ENCODE assay signal across 19 cellular contexts in the genomic region with DNA sequence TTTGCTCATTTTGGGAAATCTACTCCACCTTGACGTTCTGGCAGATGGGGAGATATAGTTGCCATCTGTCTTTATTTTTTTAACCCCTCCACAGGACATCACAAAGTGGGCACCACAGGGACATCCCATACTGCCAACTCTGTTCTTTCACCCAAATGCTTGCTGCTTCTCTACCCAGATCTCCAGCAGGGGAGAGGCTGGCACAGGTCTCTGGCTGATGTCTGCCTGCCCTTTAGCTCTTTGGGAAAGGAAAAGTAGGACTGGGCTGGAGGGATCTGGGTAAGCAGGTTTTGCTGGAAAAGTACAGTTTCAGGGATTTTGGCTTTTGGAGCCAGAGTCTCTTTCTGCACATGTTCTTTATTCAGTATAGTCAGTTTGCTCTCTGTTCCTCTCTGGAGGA.
A peak's percentile ranks its signal among the peaks of the same experiment; 100 is the strongest.
DNase-seq lines count a peak whose midpoint lies in the region; ATAC-seq, FAIRE-seq and TF ChIP-seq lines count a peak whose summit lies in the region.
"Had no signal": no experiment of that assay in that cellular context is flagged by ENCODE, and none has a peak within 500 bp of the region (broad histone marks: within the 10 kb centered on the region; RNA-seq: fewer than 3 reads in every experiment).

No MANE protein-coding gene starts in this region.

- H3K36me3 ChIP-seq in upper lobe of right lung = no peaks in the 10 kb centered on the region
- H3K36me3 ChIP-seq: MG63, Peyer's patch had no signal

- peaks cover 0 to 22% of the 10 kb centered on the region in 2 donors for H3K4me1 Mint-ChIP-seq in natural killer cell treated with Interleukin-12 subunit alpha and Interleukin-12 subunit beta and Interleukin-15 and Interleukin-18, amount 100 ng/mL, for 72 hours (ENCODE audit: low read depth in 2 of 2)
- H3K4me1 Mint-ChIP-seq: GM23338 had no signal

- H3K27me3 ChIP-seq in upper lobe of right lung = no peaks in the 10 kb centered on the region
- H3K27me3 ChIP-seq: BLaER1 treated with 17β-estradiol and CSF1 and Interleukin-3, amounts not matched to agents 10 nM and 100 nM; MG63; Peyer's patch had no signal

- H3K27me3 Mint-ChIP-seq in natural killer cell treated with Interleukin-12 subunit alpha and Interleukin-12 subunit beta and Interleukin-15 and Interleukin-18, amount 100 ng/mL, for 72 hours = no peaks in the 10 kb centered on the region

- peak; percentile 37 for FAIRE-seq in urothelium cell line (lab: Jason Lieb, UNC)
- FAIRE-seq: D721Med, G401.6 had no signal

- no peaks in the 10 kb centered on the region for H3K4me1 ChIP-seq in upper lobe of right lung
- H3K4me1 ChIP-seq: BLaER1 treated with 17β-estradiol and CSF1 and Interleukin-3, amounts not matched to agents 10 nM and 100 nM; Peyer's patch had no signal

- no peaks in the 10 kb centered on the region for H3K9me3 Mint-ChIP-seq in natural killer cell treated with Interleukin-12 subunit alpha and Interleukin-12 subunit beta and Interleukin-15 and Interleukin-18, amount 100 ng/mL, for 72 hours
- H3K9me3 Mint-ChIP-seq: GM23338 had no signal

- H3K4me3 Mint-ChIP-seq in natural killer cell treated with Interleukin-12 subunit alpha and Interleukin-12 subunit beta and Interleukin-15 and Interleukin-18, amount 100 ng/mL, for 72 hours = no peak overlapping the region
- H3K4me3 Mint-ChIP-seq: GM23338 had no signal

- peak overlapping the region; percentile 61 to 70 for H3K27ac Mint-ChIP-seq in natural killer cell treated with Interleukin-12 subunit alpha and Interleukin-12 subunit beta and Interleukin-15 and Interleukin-18, amount 100 ng/mL, for 72 hours
- H3K27ac Mint-ChIP-seq: GM23338 had no signal

- TF ChIP-seq CTCF in upper lobe of right lung (IDR thresholded peaks at IDR 0.05) = no peak

- DNase-seq in NCI-H1694 (lab: John Stamatoyannopoulos, UW) = peak; percentile 50
- DNase-seq in NCI-H524 treated with DMSO at 0.1 percent for 48 hours (lab: John Stamatoyannopoulos, UW) = peak; percentile 80
- DNase-seq in natural killer cell treated with Interleukin-12 subunit alpha and Interleukin-12 subunit beta and Interleukin-15 and Interleukin-18, amount 100 ng/mL, for 72 hours (ENCODE audit: low spot score) = no peak
- no peak for DNase-seq in urothelium cell line (ENCODE audit: low spot score)
- no peak for DNase-seq in upper lobe of right lung
- DNase-seq in mesenteric fat pad (ENCODE audit: low spot score) = no peak
- no peak for DNase-seq in activated CD4-positive, alpha-beta T cell treated with anti-CD3 and anti-CD28 coated beads for 4 hours
- DNase-seq: DND-41, Kasumi-1, MG63, NCI-H1092, NCI-H1436 treated with DMSO at 0.1 percent for 48 hours, NCI-H2081 treated with DMSO at 0.1 percent for 48 hours, NCI-H226, Peyer's patch had no signal

- no peak for ATAC-seq in natural killer cell treated with Interleukin-12 subunit alpha and Interleukin-12 subunit beta and Interleukin-15 and Interleukin-18, amount 100 ng/mL, for 72 hours
- no peak for ATAC-seq in upper lobe of right lung
- ATAC-seq: GM23338 had no signal

- peaks cover 22% of the 10 kb centered on the region for H3K36me3 Mint-ChIP-seq in natural killer cell treated with Interleukin-12 subunit alpha and Interleukin-12 subunit beta and Interleukin-15 and Interleukin-18, amount 100 ng/mL, for 72 hours

- H3K4me3 ChIP-seq in upper lobe of right lung = no peak overlapping the region
- H3K4me3 ChIP-seq: BLaER1 treated with 17β-estradiol and CSF1 and Interleukin-3, amounts not matched to agents 10 nM and 100 nM; GM23338; MG63; Peyer's patch had no signal

- no peaks in the 10 kb centered on the region for H3K9me3 ChIP-seq in upper lobe of right lung
- H3K9me3 ChIP-seq: BLaER1 treated with 17β-estradiol and CSF1 and Interleukin-3, amounts not matched to agents 10 nM and 100 nM; MG63; Peyer's patch had no signal

- intact Hi-C loops in upper lobe of right lung (cut with DNase I) = no loop called here

- no peak overlapping the region for H3K27ac ChIP-seq in upper lobe of right lung
- H3K27ac ChIP-seq: BLaER1 treated with 17β-estradiol and CSF1 and Interleukin-3, amounts not matched to agents 10 nM and 100 nM; Peyer's patch had no signal

Comparison
In these comparisons a context has a peak if more than half of its experiments do, and no peak if none do; other contexts are left out.
1. DNase-seq: peak in NCI-H1694 (single experiment) and NCI-H524 treated with DMSO at 0.1 percent for 48 hours (single experiment); none in natural killer cell treated with Interleukin-12 subunit alpha and Interleukin-12 subunit beta and Interleukin-15 and Interleukin-18, amount 100 ng/mL, for 72 hours (single experiment), urothelium cell line (single experiment), upper lobe of right lung (single experiment), mesenteric fat pad (single experiment) and activated CD4-positive, alpha-beta T cell treated with anti-CD3 and anti-CD28 coated beads for 4 hours (0 of 2).